In the genomic region with DNA sequence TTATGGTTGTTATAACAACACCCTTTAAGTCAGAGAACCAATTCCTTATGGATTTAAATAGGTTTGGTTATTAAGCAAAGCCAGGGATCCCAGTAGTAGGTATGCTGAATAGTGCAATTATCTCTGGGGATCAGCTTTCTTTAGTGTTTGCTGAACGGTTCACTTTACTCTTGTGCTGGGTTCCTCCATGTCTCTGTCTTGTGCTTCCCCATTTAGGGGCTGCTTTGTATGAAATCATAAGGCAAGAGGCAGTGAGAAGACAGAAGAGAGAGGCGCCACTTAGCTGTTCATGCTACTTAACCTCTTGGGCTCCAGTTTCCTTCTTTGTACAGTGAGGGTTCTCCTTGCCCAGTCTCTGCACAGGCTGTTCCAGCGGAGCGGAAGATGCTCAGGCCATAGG, we compare ENCODE assay signal across 2 cellular contexts.
TF ChIP-seq lines count a peak whose summit lies in the region.

No MANE protein-coding gene starts in this region.

TF ChIP-seq in GM23338, 12 proteins besides CTCF, POLR2A, EP300 and RAD21:
- TF ChIP-seq CREB1 (CRISPR knock-in tag; IDR thresholded peaks at IDR 0.05; ENCODE audit: low read depth), result no peak
- TF ChIP-seq, protein P1, sequence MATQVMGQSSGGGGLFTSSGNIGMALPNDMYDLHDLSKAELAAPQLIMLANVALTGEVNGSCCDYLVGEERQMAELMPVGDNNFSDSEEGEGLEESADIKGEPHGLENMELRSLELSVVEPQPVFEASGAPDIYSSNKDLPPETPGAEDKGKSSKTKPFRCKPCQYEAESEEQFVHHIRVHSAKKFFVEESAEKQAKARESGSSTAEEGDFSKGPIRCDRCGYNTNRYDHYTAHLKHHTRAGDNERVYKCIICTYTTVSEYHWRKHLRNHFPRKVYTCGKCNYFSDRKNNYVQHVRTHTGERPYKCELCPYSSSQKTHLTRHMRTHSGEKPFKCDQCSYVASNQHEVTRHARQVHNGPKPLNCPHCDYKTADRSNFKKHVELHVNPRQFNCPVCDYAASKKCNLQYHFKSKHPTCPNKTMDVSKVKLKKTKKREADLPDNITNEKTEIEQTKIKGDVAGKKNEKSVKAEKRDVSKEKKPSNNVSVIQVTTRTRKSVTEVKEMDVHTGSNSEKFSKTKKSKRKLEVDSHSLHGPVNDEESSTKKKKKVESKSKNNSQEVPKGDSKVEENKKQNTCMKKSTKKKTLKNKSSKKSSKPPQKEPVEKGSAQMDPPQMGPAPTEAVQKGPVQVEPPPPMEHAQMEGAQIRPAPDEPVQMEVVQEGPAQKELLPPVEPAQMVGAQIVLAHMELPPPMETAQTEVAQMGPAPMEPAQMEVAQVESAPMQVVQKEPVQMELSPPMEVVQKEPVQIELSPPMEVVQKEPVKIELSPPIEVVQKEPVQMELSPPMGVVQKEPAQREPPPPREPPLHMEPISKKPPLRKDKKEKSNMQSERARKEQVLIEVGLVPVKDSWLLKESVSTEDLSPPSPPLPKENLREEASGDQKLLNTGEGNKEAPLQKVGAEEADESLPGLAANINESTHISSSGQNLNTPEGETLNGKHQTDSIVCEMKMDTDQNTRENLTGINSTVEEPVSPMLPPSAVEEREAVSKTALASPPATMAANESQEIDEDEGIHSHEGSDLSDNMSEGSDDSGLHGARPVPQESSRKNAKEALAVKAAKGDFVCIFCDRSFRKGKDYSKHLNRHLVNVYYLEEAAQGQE (IDR thresholded peaks at IDR 0.05; ENCODE audit: unreplicated experiment), result no peak
- no peak for TF ChIP-seq EZH2phosphoT487 (IDR thresholded peaks at IDR 0.05; ENCODE audit: unreplicated experiment)
- no peak for TF ChIP-seq EZH2 (IDR thresholded peaks at IDR 0.05; ENCODE audit: low read depth, unreplicated experiment)
- TF ChIP-seq, protein P2, sequence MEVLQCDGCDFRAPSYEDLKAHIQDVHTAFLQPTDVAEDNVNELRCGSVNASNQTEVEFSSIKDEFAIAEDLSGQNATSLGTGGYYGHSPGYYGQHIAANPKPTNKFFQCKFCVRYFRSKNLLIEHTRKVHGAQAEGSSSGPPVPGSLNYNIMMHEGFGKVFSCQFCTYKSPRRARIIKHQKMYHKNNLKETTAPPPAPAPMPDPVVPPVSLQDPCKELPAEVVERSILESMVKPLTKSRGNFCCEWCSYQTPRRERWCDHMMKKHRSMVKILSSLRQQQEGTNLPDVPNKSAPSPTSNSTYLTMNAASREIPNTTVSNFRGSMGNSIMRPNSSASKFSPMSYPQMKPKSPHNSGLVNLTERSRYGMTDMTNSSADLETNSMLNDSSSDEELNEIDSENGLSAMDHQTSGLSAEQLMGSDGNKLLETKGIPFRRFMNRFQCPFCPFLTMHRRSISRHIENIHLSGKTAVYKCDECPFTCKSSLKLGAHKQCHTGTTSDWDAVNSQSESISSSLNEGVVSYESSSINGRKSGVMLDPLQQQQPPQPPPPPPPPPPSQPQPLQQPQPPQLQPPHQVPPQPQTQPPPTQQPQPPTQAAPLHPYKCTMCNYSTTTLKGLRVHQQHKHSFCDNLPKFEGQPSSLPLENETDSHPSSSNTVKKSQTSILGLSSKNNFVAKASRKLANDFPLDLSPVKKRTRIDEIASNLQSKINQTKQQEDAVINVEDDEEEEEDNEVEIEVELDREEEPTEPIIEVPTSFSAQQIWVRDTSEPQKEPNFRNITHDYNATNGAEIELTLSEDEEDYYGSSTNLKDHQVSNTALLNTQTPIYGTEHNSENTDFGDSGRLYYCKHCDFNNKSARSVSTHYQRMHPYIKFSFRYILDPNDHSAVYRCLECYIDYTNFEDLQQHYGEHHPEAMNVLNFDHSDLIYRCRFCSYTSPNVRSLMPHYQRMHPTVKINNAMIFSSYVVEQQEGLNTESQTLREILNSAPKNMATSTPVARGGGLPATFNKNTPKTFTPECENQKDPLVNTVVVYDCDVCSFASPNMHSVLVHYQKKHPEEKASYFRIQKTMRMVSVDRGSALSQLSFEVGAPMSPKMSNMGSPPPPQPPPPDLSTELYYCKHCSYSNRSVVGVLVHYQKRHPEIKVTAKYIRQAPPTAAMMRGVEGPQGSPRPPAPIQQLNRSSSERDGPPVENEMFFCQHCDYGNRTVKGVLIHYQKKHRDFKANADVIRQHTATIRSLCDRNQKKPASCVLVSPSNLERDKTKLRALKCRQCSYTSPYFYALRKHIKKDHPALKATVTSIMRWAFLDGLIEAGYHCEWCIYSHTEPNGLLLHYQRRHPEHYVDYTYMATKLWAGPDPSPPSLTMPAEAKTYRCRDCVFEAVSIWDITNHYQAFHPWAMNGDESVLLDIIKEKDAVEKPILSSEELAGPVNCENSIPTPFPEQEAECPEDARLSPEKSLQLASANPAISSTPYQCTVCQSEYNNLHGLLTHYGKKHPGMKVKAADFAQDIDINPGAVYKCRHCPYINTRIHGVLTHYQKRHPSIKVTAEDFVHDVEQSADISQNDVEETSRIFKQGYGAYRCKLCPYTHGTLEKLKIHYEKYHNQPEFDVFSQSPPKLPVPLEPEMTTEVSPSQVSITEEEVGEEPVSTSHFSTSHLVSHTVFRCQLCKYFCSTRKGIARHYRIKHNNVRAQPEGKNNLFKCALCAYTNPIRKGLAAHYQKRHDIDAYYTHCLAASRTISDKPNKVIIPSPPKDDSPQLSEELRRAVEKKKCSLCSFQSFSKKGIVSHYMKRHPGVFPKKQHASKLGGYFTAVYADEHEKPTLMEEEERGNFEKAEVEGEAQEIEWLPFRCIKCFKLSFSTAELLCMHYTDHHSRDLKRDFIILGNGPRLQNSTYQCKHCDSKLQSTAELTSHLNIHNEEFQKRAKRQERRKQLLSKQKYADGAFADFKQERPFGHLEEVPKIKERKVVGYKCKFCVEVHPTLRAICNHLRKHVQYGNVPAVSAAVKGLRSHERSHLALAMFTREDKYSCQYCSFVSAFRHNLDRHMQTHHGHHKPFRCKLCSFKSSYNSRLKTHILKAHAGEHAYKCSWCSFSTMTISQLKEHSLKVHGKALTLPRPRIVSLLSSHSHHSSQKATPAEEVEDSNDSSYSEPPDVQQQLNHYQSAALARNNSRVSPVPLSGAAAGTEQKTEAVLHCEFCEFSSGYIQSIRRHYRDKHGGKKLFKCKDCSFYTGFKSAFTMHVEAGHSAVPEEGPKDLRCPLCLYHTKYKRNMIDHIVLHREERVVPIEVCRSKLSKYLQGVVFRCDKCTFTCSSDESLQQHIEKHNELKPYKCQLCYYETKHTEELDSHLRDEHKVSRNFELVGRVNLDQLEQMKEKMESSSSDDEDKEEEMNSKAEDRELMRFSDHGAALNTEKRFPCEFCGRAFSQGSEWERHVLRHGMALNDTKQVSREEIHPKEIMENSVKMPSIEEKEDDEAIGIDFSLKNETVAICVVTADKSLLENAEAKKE (CRISPR knock-in tag; IDR thresholded peaks at IDR 0.05), result no peak
- no peak for TF ChIP-seq POLR2AphosphoS5 (IDR thresholded peaks at IDR 0.05; ENCODE audit: low read depth)
- TF ChIP-seq STAT1 (IDR thresholded peaks at IDR 0.05; ENCODE audit: unreplicated experiment), result no peak
- no peak for TF ChIP-seq ZNF114 (CRISPR knock-in tag; IDR thresholded peaks at IDR 0.05)
- TF ChIP-seq ZNF331 (CRISPR knock-in tag; IDR thresholded peaks at IDR 0.05; ENCODE audit: low read depth), result no peak
- TF ChIP-seq, protein P3, sequence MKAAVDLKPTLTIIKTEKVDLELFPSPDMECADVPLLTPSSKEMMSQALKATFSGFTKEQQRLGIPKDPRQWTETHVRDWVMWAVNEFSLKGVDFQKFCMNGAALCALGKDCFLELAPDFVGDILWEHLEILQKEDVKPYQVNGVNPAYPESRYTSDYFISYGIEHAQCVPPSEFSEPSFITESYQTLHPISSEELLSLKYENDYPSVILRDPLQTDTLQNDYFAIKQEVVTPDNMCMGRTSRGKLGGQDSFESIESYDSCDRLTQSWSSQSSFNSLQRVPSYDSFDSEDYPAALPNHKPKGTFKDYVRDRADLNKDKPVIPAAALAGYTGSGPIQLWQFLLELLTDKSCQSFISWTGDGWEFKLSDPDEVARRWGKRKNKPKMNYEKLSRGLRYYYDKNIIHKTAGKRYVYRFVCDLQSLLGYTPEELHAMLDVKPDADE (IDR thresholded peaks at IDR 0.05), result no peak

TF ChIP-seq in SK-N-SH, 30 proteins besides CTCF, POLR2A, EP300 and RAD21:
- no peak for TF ChIP-seq JUND (IDR thresholded peaks at IDR 0.05)
- TF ChIP-seq, protein P4, sequence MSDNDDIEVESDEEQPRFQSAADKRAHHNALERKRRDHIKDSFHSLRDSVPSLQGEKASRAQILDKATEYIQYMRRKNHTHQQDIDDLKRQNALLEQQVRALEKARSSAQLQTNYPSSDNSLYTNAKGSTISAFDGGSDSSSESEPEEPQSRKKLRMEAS (IDR thresholded peaks at IDR 0.05; ENCODE audit: low read depth), result no peak
- no peak for TF ChIP-seq NFIC (IDR thresholded peaks at IDR 0.05; ENCODE audit: borderline replicate concordance)
- no peak for TF ChIP-seq TAF1 (IDR thresholded peaks at IDR 0.05; ENCODE audit: borderline replicate concordance, low read depth, low read length)
- TF ChIP-seq CHD2 (IDR thresholded peaks at IDR 0.05; ENCODE audit: low read length, partially characterized antibody), result no peak
- TF ChIP-seq GABPA (IDR thresholded peaks at IDR 0.05; ENCODE audit: low read depth), result no peak
